ENCODE assay signal across 16 cellular contexts in the genomic region with DNA sequence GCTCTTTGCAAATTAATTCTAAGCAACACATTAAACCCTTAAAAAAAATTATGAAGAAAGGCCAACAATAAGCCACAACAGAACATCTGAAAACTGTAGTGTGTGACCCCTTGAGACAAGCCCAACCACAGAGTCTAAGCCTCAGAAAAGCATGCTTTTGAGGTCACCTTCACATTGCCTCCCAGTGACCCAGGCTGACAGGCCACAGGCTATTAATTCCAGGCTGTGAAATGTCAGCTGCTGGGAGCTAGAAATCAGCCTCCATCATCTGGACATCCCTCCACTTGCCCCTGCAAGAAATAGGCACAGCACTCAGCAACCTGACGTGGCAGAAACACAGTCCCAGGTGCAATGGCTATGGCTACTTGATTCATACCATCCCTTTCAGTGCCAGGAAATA.
DNase-seq lines count a peak whose midpoint lies in the region; ATAC-seq and TF ChIP-seq lines count a peak whose summit lies in the region.
"Had no signal": no experiment of that assay in that cellular context is flagged by ENCODE, and none has a peak within 500 bp of the region (broad histone marks: within the 10 kb centered on the region; RNA-seq: fewer than 3 reads in every experiment).

No MANE protein-coding gene starts in this region.

- WGBS in psoas muscle, 3 donors, result 23 to 47% (median 30%) methylated on average over 1 of the region's 1 CpG

- H3K9me3 ChIP-seq in psoas muscle, result no peaks in the 10 kb centered on the region

- DNase-seq in GM12865 (ENCODE audit: low read depth) (peak; percentile 61), NB4 (ENCODE audit: low read depth) (peak; percentile 45), fibroblast of villous mesenchyme (ENCODE audit: low read depth) (peak; percentile 56), psoas muscle (no peak), coronary artery (ENCODE audit: low spot score) (no peak), DMS153 (lab: John Stamatoyannopoulos, UW) (no peak), hypothalamus (lab: John Stamatoyannopoulos, UW) (no peak), NCI-H2107 treated with DMSO at 0.1 percent for 48 hours (lab: John Stamatoyannopoulos, UW; ENCODE audit: unreplicated experiment) (no peak)
- DNase-seq: activated B cell treated with CpG ODN at 0.5 μM for 24 hours; activated naive CD8-positive, alpha-beta T cell treated with anti-CD3 and anti-CD28 coated beads, Interleukin-2, amount 50 U/mL, for 24 hours; endodermal cell; hippocampal formation; NCI-H2029 treated with DMSO at 0.1 percent for 48 hours; small intestine; T-helper 2 cell had no signal

- no peak for TF ChIP-seq POLR2A in NB4 (IDR thresholded peaks at IDR 0.05; ENCODE audit: extremely low read depth, insufficient read length)

- no peak overlapping the region for H3K27ac ChIP-seq in psoas muscle
- no peak overlapping the region for H3K27ac ChIP-seq in coronary artery

- peak in 3 of 4 donors; percentile 30 to 64 (median 41) for ATAC-seq in psoas muscle
- ATAC-seq: activated naive CD8-positive, alpha-beta T cell treated with anti-CD3 and anti-CD28 coated beads, Interleukin-2, amount 50 U/mL, for 24 hours; activated T-helper 17 cell treated with anti-CD3 and anti-CD28 coated beads, Interleukin-2, amount 50 U/mL, for 72 hours had no signal

- TF ChIP-seq CTCF in GM12865 (IDR thresholded peaks at IDR 0.05; ENCODE audit: insufficient read depth, low read depth, low read length, missing control alignments) (no peak), NB4 (IDR thresholded peaks at IDR 0.05; ENCODE audit: low read depth, low read length) (no peak), fibroblast of villous mesenchyme (IDR thresholded peaks at IDR 0.05; ENCODE audit: insufficient read depth, low read depth, low read length) (no peak), psoas muscle (IDR thresholded peaks at IDR 0.05) (no peak), coronary artery (IDR thresholded peaks at IDR 0.05) (no peak)

- no peaks in the 10 kb centered on the region for H3K27me3 ChIP-seq in psoas muscle (ENCODE audit: insufficient read depth in 3 of 3, low read length in 2 of 3)

- intact Hi-C loops in psoas muscle (cut with DNase I), result loop anchor here in 1 of 2 donors (10.0 kb wide), 1 partner anchor 121 kb away; no protein-coding TSS in a partner anchor

- H3K36me3 ChIP-seq in psoas muscle (ENCODE audit: insufficient read depth in 1 of 2, low read depth in 1 of 2), result no peaks in the 10 kb centered on the region

- H3K4me3 ChIP-seq in GM12865 (ENCODE audit: low read depth, low read length) (no peak overlapping the region), NB4 (ENCODE audit: low read depth, low read length) (no peak overlapping the region), fibroblast of villous mesenchyme (ENCODE audit: low read depth, low read length) (no peak overlapping the region), psoas muscle (no peak overlapping the region), coronary artery (no peak overlapping the region)

- H3K4me1 ChIP-seq in psoas muscle, result peaks cover 26% of the 10 kb centered on the region

Comparison
In these comparisons a context has a peak if more than half of its experiments do, and no peak if none do; other contexts are left out.
1. DNase-seq: peak in GM12865 (single experiment), NB4 (single experiment) and fibroblast of villous mesenchyme (single experiment); none in psoas muscle (0 of 2), coronary artery (single experiment), DMS153 (single experiment), hypothalamus (0 of 51) and NCI-H2107 treated with DMSO at 0.1 percent for 48 hours (single experiment).